Comparison of ENCODE assay signal across 15 cellular contexts in genomic region chr7:68185641-68186040, GRCh38.
DNase-seq lines count a peak whose midpoint lies in the region; TF ChIP-seq lines count a peak whose summit lies in the region.
"Had no signal": no experiment of that assay in that cellular context is flagged by ENCODE, and none has a peak within 500 bp of the region (broad histone marks: within the 10 kb centered on the region; RNA-seq: fewer than 3 reads in every experiment).

No MANE protein-coding gene starts in this region.

- H3K36me3 ChIP-seq in BE2C (no peaks in the 10 kb centered on the region), GM23248 (ENCODE audit: low read depth) (no peaks in the 10 kb centered on the region), H7 (replicated peaks; ENCODE audit: control insufficient read depth, insufficient read depth, low read length) (no peaks in the 10 kb centered on the region)
- H3K36me3 ChIP-seq: pancreas had no signal

- no peak overlapping the region for H3K9ac ChIP-seq in GM23248

- H3K4me1 ChIP-seq in BE2C (no peaks in the 10 kb centered on the region; the same call in 1 of the 2 replicates), GM23248 (ENCODE audit: insufficient read depth) (no peaks in the 10 kb centered on the region)
- H3K4me1 ChIP-seq: pancreas had no signal

- H3K36me3 Mint-ChIP-seq in brain, result no peaks in the 10 kb centered on the region
- H3K36me3 Mint-ChIP-seq: stimulated activated naive B cell treated with anti-CD40 and anti-IgM and Interleukin-4, amounts not matched to agents 10 μg/mL and 1 μg/mL and 100 μg/mL, for 72 hours had no signal

- no peak for TF ChIP-seq CTCF in BE2C (IDR thresholded peaks at IDR 0.05; ENCODE audit: low read depth, low read length)
- no peak for TF ChIP-seq CTCF in brain (conservative IDR thresholded peaks at IDR 0.05)

- H3K4me3 ChIP-seq in BE2C (ENCODE audit: low read depth, low read length) (peak overlapping the region; percentile 30), GM23248 (no peak overlapping the region), H7 (ENCODE audit: insufficient read depth, low read depth, low read length) (no peak overlapping the region)
- H3K4me3 ChIP-seq: pancreas had no signal

- WGBS in GM23248 (ENCODE audit: low coverage in 1 of 2, low lambda C conversion rate in 2 of 2, missing lambda C conversion rate in 2 of 2), 2 experiments, result 14% methylated on average over 10 of the region's 10 CpGs

- in situ Hi-C loops in GM23248 (cut with MboI), result no loop called here

- peaks cover 3% of the 10 kb centered on the region for H3K27me3 Mint-ChIP-seq in brain
- H3K27me3 Mint-ChIP-seq: stimulated activated naive B cell treated with anti-CD40 and anti-IgM and Interleukin-4, amounts not matched to agents 10 μg/mL and 1 μg/mL and 100 μg/mL, for 72 hours had no signal

- peaks cover 23% of the 10 kb centered on the region for H3K4me1 Mint-ChIP-seq in brain
- H3K4me1 Mint-ChIP-seq: stimulated activated naive B cell treated with anti-CD40 and anti-IgM and Interleukin-4, amounts not matched to agents 10 μg/mL and 1 μg/mL and 100 μg/mL, for 72 hours had no signal

- H3K9me3 ChIP-seq in BE2C, result no peaks in the 10 kb centered on the region
- H3K9me3 ChIP-seq in GM23248 (ENCODE audit: low read depth), result no peaks in the 10 kb centered on the region
- H3K9me3 ChIP-seq: pancreas had no signal

- DNase-seq in BE2C (peak; percentile 19), NCI-H1105 treated with DMSO at 0.1 percent for 48 hours (lab: John Stamatoyannopoulos, UW) (peak; percentile 90), NCI-H2196 (lab: John Stamatoyannopoulos, UW; ENCODE audit: unreplicated experiment) (peak; percentile 80), AML-193 (lab: John Stamatoyannopoulos, UW) (no peak), iPS-NIHi11 (ENCODE audit: low spot score) (no peak), GM23248 (no peak), H7 (no peak)
- DNase-seq: activated CD4-positive, CD25-positive, alpha-beta regulatory T cell; DMS53; endodermal cell; left ventricle myocardium superior; pancreas; RPMI8226; stimulated activated naive B cell treated with anti-CD40 and anti-IgM and Interleukin-4, amounts not matched to agents 10 μg/mL and 1 μg/mL and 100 μg/mL, for 72 hours had no signal

- no peaks in the 10 kb centered on the region for H3F3A ChIP-seq in GM23248 (ENCODE audit: insufficient read depth)

- peak overlapping the region in 1 of 5 experiments; percentile 40 for H3K4me3 Mint-ChIP-seq in brain
- H3K4me3 Mint-ChIP-seq: endodermal cell; stimulated activated naive B cell treated with anti-CD40 and anti-IgM and Interleukin-4, amounts not matched to agents 10 μg/mL and 1 μg/mL and 100 μg/mL, for 72 hours had no signal

- H2AFZ ChIP-seq in GM23248, result no peak overlapping the region

- peak overlapping the region in 3 of 5 experiments; percentile 51 to 87 (median 84) for H3K27ac Mint-ChIP-seq in brain
- H3K27ac Mint-ChIP-seq: endodermal cell; stimulated activated naive B cell treated with anti-CD40 and anti-IgM and Interleukin-4, amounts not matched to agents 10 μg/mL and 1 μg/mL and 100 μg/mL, for 72 hours had no signal

- H3K27ac ChIP-seq in GM23248, result no peak overlapping the region
- H3K27ac ChIP-seq: pancreas had no signal

- no peaks in the 10 kb centered on the region for H4K20me1 ChIP-seq in GM23248 (ENCODE audit: insufficient read depth)

- no peak overlapping the region for H3K4me2 ChIP-seq in GM23248 (ENCODE audit: unreplicated experiment)

- no peaks in the 10 kb centered on the region for H3K27me3 ChIP-seq in BE2C
- H3K27me3 ChIP-seq in GM23248 (replicated peaks; ENCODE audit: insufficient read depth), result no peaks in the 10 kb centered on the region
- H3K27me3 ChIP-seq in H7 (ENCODE audit: control insufficient read depth, insufficient read depth, low read length), result no peaks in the 10 kb centered on the region
- H3K27me3 ChIP-seq: pancreas had no signal

- H3K9me2 ChIP-seq in GM23248 (ENCODE audit: insufficient read depth), result no peaks in the 10 kb centered on the region

- peaks cover 4 to 80% (median 9%) of the 10 kb centered on the region in 5 experiments for H3K9me3 Mint-ChIP-seq in brain

- no peaks in the 10 kb centered on the region for H3K79me2 ChIP-seq in GM23248 (ENCODE audit: insufficient read depth)

Comparison
In these comparisons a context has a peak if more than half of its experiments do, and no peak if none do; other contexts are left out.
1. DNase-seq: peak in BE2C (single experiment), NCI-H1105 treated with DMSO at 0.1 percent for 48 hours (single experiment) and NCI-H2196 (single experiment); none in AML-193 (0 of 2), iPS-NIHi11 (single experiment), GM23248 (single experiment) and H7 (single experiment).